24 cellular contexts compared by ENCODE assay signal in the genomic region with DNA sequence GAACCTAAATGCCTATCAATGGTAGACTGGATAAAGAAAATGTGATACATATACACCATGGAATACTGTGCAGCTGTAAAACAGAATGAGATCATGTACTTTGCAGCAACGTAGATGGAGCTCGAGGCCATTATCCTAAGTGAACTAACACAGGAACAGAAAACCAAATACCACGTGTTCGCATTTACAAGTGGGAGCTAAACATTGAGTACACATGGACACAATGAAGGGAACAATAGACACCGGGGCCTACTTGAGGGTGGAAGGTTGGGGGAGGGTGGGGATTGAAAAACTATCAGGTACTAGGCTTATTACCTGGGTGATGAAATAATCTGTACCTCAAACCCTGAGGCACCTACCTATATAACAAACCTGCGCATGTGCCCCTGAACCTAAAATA. TPM values are rescaled to one million over a fixed set of nuclear protein-coding genes. Genes with fewer than 3 reads are reported as not detected.
DNase-seq lines count a peak whose midpoint lies in the region; ATAC-seq lines count a peak whose summit lies in the region.
"Had no signal": no experiment of that assay in that cellular context is flagged by ENCODE, and none has a peak within 500 bp of the region (broad histone marks: within the 10 kb centered on the region; RNA-seq: fewer than 3 reads in every experiment).

No MANE protein-coding gene starts in this region.

- ATAC-seq in HG03045 (IDR thresholded peaks at IDR 0.05; ENCODE audit: unreplicated experiment): no peak
- ATAC-seq in activated CD8-positive, alpha-beta T cell treated with anti-CD3 and anti-CD28 coated beads, Interleukin-2, amount 10 ng/mL, durations not matched to agents 7 days and 5 days: no peak
- ATAC-seq: activated T-helper 17 cell treated with anti-CD3 and anti-CD28 coated beads, Interleukin-2, amount 50 U/mL, for 72 hours; left colon; right cardiac atrium had no signal

- H3K4me3 Mint-ChIP-seq in activated CD8-positive, alpha-beta T cell treated with anti-CD3 and anti-CD28 coated beads, Interleukin-2, amount 10 ng/mL, durations not matched to agents 7 days and 5 days: no peak overlapping the region
- H3K4me3 Mint-ChIP-seq: activated CD4-positive, alpha-beta memory T cell treated with anti-CD3 and anti-CD28 coated beads, Interleukin-2, amount 10 ng/mL, durations not matched to agents 7 days and 5 days; activated naive CD4-positive, alpha-beta T cell treated with anti-CD3 and anti-CD28 coated beads, Interleukin-2, amount 50 U/mL, for 24 hours; activated T-helper 17 cell treated with anti-CD3 and anti-CD28 coated beads, Interleukin-2, amount 50 U/mL, for 72 hours; CD4-positive, alpha-beta T cell; immature natural killer cell; memory B cell; neural crest cell had no signal

- POLR2A ChIA-PET in activated CD8-positive, alpha-beta T cell treated with anti-CD3 and anti-CD28 coated beads, Interleukin-2, amount 10 ng/mL, durations not matched to agents 7 days and 5 days (lab: Charles Lee): no interaction called here

- H3K4me1 Mint-ChIP-seq in activated CD8-positive, alpha-beta T cell treated with anti-CD3 and anti-CD28 coated beads, Interleukin-2, amount 10 ng/mL, durations not matched to agents 7 days and 5 days (ENCODE audit: low read depth): no peaks in the 10 kb centered on the region
- H3K4me1 Mint-ChIP-seq: activated CD4-positive, alpha-beta memory T cell treated with anti-CD3 and anti-CD28 coated beads, Interleukin-2, amount 10 ng/mL, durations not matched to agents 7 days and 5 days; activated naive CD4-positive, alpha-beta T cell treated with anti-CD3 and anti-CD28 coated beads, Interleukin-2, amount 50 U/mL, for 24 hours; activated T-helper 17 cell treated with anti-CD3 and anti-CD28 coated beads, Interleukin-2, amount 50 U/mL, for 72 hours; immature natural killer cell; memory B cell; neural crest cell had no signal

- H3K36me3 Mint-ChIP-seq in activated CD8-positive, alpha-beta T cell treated with anti-CD3 and anti-CD28 coated beads, Interleukin-2, amount 10 ng/mL, durations not matched to agents 7 days and 5 days (ENCODE audit: low read depth): no peaks in the 10 kb centered on the region
- H3K36me3 Mint-ChIP-seq: immature natural killer cell, memory B cell had no signal

- no peak overlapping the region for H3K27ac Mint-ChIP-seq in activated CD8-positive, alpha-beta T cell treated with anti-CD3 and anti-CD28 coated beads, Interleukin-2, amount 10 ng/mL, durations not matched to agents 7 days and 5 days
- H3K27ac Mint-ChIP-seq: activated CD4-positive, alpha-beta memory T cell treated with anti-CD3 and anti-CD28 coated beads, Interleukin-2, amount 10 ng/mL, durations not matched to agents 7 days and 5 days; activated naive CD4-positive, alpha-beta T cell treated with anti-CD3 and anti-CD28 coated beads, Interleukin-2, amount 50 U/mL, for 24 hours; activated T-helper 17 cell treated with anti-CD3 and anti-CD28 coated beads, Interleukin-2, amount 50 U/mL, for 72 hours; CD4-positive, alpha-beta T cell; immature natural killer cell; memory B cell had no signal

- peaks cover 18% of the 10 kb centered on the region for H3K27me3 Mint-ChIP-seq in activated CD8-positive, alpha-beta T cell treated with anti-CD3 and anti-CD28 coated beads, Interleukin-2, amount 10 ng/mL, durations not matched to agents 7 days and 5 days (ENCODE audit: low read depth)

- H3K9me3 Mint-ChIP-seq in activated CD8-positive, alpha-beta T cell treated with anti-CD3 and anti-CD28 coated beads, Interleukin-2, amount 10 ng/mL, durations not matched to agents 7 days and 5 days (ENCODE audit: insufficient read depth): peaks cover 3% of the 10 kb centered on the region
- H3K9me3 Mint-ChIP-seq: activated naive CD4-positive, alpha-beta T cell treated with anti-CD3 and anti-CD28 coated beads, Interleukin-2, amount 50 U/mL, for 24 hours; activated T-helper 17 cell treated with anti-CD3 and anti-CD28 coated beads, Interleukin-2, amount 50 U/mL, for 72 hours; CD4-positive, alpha-beta T cell; neural crest cell had no signal

- DNase-seq in NCI-H2196 (lab: John Stamatoyannopoulos, UW; ENCODE audit: unreplicated experiment): peak; percentile 11
- DNase-seq in NCI-H2196 treated with DMSO at 0.1 percent for 48 hours (lab: John Stamatoyannopoulos, UW; ENCODE audit: unreplicated experiment): no peak
- DNase-seq in NCI-H1694 treated with DMSO at 0.1 percent for 48 hours (lab: John Stamatoyannopoulos, UW): peak; percentile 58
- peak; percentile 98 for DNase-seq in NCI-H345 treated with DMSO at 0.1 percent for 48 hours (lab: John Stamatoyannopoulos, UW; ENCODE audit: unreplicated experiment)
- no peak for DNase-seq in activated CD8-positive, alpha-beta T cell treated with anti-CD3 and anti-CD28 coated beads, Interleukin-2, amount 10 ng/mL, durations not matched to agents 7 days and 5 days
- no peak for DNase-seq in NCI-H82 (lab: John Stamatoyannopoulos, UW)
- no peak for DNase-seq in GM19238 (ENCODE audit: insufficient read length, low spot score)
- DNase-seq: activated CD4-positive, alpha-beta memory T cell treated with anti-CD3 and anti-CD28 coated beads, Interleukin-2, amount 10 ng/mL, durations not matched to agents 7 days and 5 days; activated CD4-positive, CD25-positive, alpha-beta regulatory T cell treated with anti-CD3 and anti-CD28 coated beads, Interleukin-2, amount 50 U/mL, for 72 hours; CD4-positive, alpha-beta T cell; DMS79; GDM1; hypothalamus; immature natural killer cell; left colon; MM.1S; right cardiac atrium; stimulated activated CD4-positive, alpha-beta T cell treated with anti-CD3 and anti-CD28 coated beads, Interleukin-2, amount 100 ng/mL, for 24 hours; transverse colon had no signal

- CTCF ChIA-PET in activated CD8-positive, alpha-beta T cell treated with anti-CD3 and anti-CD28 coated beads, Interleukin-2, amount 10 ng/mL, durations not matched to agents 7 days and 5 days (lab: Charles Lee): no interaction called here

RNA-seq across cellular contexts. Expression of a gene that starts 22.4 kb away (rescaled TPM):
- total RNA-seq in activated CD8-positive, alpha-beta T cell treated with anti-CD3 and anti-CD28 coated beads, Interleukin-2, amount 10 ng/mL, durations not matched to agents 7 days and 5 days: 10 to 100 TPM; 49.1 to 50.8 TPM

Comparison
In these comparisons a context has a peak if more than half of its experiments do, and no peak if none do; other contexts are left out.
1. DNase-seq: peak in NCI-H2196 (single experiment), NCI-H1694 treated with DMSO at 0.1 percent for 48 hours (single experiment) and NCI-H345 treated with DMSO at 0.1 percent for 48 hours (single experiment); none in NCI-H2196 treated with DMSO at 0.1 percent for 48 hours (single experiment), activated CD8-positive, alpha-beta T cell treated with anti-CD3 and anti-CD28 coated beads, Interleukin-2, amount 10 ng/mL, durations not matched to agents 7 days and 5 days (single experiment), NCI-H82 (single experiment) and GM19238 (single experiment).